Comparison of ENCODE assay signal across 1 cellular context in the genomic region with DNA sequence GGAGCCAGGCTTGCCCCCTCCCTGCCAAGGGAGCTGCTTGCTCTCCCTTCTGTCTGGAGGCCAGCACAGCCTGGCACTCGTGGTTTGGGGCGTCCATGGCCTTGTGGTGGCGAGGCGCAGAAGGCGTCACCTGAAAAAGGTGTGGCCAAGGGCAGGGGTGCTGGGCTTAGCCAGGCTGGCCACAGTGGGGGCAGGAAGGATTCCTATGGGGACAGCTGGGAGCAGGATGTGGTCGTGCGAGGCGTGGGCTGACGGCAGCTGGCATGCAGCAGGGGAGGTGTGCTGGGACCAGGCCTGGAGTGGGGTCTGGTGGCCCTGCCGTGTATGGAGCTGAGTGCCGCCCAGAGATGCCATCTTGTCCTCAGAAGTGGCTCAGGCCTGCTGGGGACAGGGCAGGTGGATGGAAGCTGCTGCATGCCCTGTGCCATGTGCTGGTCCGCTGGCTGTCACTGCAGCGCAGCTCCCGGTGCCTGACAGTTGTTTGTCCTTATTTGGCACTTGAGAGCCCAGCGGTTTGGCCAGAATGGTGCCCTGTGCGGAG.
TF ChIP-seq lines count a peak whose summit lies in the region.

No MANE protein-coding gene starts in this region.

TF ChIP-seq in IMR-90, 13 proteins besides CTCF, POLR2A, EP300 and RAD21:
- TF ChIP-seq, protein P1, sequence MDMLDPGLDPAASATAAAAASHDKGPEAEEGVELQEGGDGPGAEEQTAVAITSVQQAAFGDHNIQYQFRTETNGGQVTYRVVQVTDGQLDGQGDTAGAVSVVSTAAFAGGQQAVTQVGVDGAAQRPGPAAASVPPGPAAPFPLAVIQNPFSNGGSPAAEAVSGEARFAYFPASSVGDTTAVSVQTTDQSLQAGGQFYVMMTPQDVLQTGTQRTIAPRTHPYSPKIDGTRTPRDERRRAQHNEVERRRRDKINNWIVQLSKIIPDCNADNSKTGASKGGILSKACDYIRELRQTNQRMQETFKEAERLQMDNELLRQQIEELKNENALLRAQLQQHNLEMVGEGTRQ (IDR thresholded peaks at IDR 0.05; ENCODE audit: low read depth, low read length): no peak
- TF ChIP-seq MAZ (IDR thresholded peaks at IDR 0.05; ENCODE audit: borderline replicate concordance, low read depth, low read length) (no peak), RCOR1 (IDR thresholded peaks at IDR 0.05; ENCODE audit: insufficient replicate concordance, low read length) (no peak), BHLHE40 (IDR thresholded peaks at IDR 0.05; ENCODE audit: low read depth, low read length) (no peak), NFE2L2 (IDR thresholded peaks at IDR 0.05; ENCODE audit: low read depth, low read length) (no peak), CHD1 (IDR thresholded peaks at IDR 0.05; ENCODE audit: low read depth, low read length) (no peak), FOS (IDR thresholded peaks at IDR 0.05; ENCODE audit: low read depth, low read length) (no peak), RFX5 (IDR thresholded peaks at IDR 0.05; ENCODE audit: low read depth, low read length) (no peak), SMC3 (IDR thresholded peaks at IDR 0.05; ENCODE audit: low read depth, low read length) (no peak)
- TF ChIP-seq, protein P2, sequence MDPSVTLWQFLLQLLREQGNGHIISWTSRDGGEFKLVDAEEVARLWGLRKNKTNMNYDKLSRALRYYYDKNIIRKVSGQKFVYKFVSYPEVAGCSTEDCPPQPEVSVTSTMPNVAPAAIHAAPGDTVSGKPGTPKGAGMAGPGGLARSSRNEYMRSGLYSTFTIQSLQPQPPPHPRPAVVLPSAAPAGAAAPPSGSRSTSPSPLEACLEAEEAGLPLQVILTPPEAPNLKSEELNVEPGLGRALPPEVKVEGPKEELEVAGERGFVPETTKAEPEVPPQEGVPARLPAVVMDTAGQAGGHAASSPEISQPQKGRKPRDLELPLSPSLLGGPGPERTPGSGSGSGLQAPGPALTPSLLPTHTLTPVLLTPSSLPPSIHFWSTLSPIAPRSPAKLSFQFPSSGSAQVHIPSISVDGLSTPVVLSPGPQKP (IDR thresholded peaks at IDR 0.05; ENCODE audit: borderline replicate concordance, low read depth, low read length): no peak
